1 cellular context compared by ENCODE assay signal in genomic region chr12:26976687-26977086, GRCh38.
TF ChIP-seq lines count a peak whose summit lies in the region.

No MANE protein-coding gene starts in this region.

TF ChIP-seq in WTC11, 78 proteins besides CTCF, POLR2A, EP300 and RAD21 (continued from another document):
- TF ChIP-seq ZNF512 (CRISPR knock-in tag; IDR thresholded peaks at IDR 0.05; ENCODE audit: borderline replicate concordance) (no peak), RORB (CRISPR knock-in tag; IDR thresholded peaks at IDR 0.05) (no peak), ELF4 (CRISPR knock-in tag; IDR thresholded peaks at IDR 0.05; ENCODE audit: low read depth) (no peak), E2F4 (CRISPR knock-in tag; IDR thresholded peaks at IDR 0.05; ENCODE audit: borderline replicate concordance, low read depth) (no peak), USF1 (CRISPR knock-in tag; IDR thresholded peaks at IDR 0.05) (no peak), SMAD4 (CRISPR knock-in tag; IDR thresholded peaks at IDR 0.05) (no peak), ZNF396 (CRISPR knock-in tag; IDR thresholded peaks at IDR 0.05; ENCODE audit: borderline replicate concordance) (no peak), SP1 (CRISPR knock-in tag; conservative IDR thresholded peaks at IDR 0.05) (no peak), NFYB (CRISPR knock-in tag; conservative IDR thresholded peaks at IDR 0.05; ENCODE audit: low read depth) (no peak), ZNF532 (CRISPR knock-in tag; IDR thresholded peaks at IDR 0.05; ENCODE audit: borderline replicate concordance) (no peak), KAT7 (CRISPR knock-in tag; IDR thresholded peaks at IDR 0.05; ENCODE audit: borderline replicate concordance) (no peak), ZNF317 (CRISPR knock-in tag; IDR thresholded peaks at IDR 0.05; ENCODE audit: borderline replicate concordance, low read depth) (no peak)
- TF ChIP-seq, protein P1, sequence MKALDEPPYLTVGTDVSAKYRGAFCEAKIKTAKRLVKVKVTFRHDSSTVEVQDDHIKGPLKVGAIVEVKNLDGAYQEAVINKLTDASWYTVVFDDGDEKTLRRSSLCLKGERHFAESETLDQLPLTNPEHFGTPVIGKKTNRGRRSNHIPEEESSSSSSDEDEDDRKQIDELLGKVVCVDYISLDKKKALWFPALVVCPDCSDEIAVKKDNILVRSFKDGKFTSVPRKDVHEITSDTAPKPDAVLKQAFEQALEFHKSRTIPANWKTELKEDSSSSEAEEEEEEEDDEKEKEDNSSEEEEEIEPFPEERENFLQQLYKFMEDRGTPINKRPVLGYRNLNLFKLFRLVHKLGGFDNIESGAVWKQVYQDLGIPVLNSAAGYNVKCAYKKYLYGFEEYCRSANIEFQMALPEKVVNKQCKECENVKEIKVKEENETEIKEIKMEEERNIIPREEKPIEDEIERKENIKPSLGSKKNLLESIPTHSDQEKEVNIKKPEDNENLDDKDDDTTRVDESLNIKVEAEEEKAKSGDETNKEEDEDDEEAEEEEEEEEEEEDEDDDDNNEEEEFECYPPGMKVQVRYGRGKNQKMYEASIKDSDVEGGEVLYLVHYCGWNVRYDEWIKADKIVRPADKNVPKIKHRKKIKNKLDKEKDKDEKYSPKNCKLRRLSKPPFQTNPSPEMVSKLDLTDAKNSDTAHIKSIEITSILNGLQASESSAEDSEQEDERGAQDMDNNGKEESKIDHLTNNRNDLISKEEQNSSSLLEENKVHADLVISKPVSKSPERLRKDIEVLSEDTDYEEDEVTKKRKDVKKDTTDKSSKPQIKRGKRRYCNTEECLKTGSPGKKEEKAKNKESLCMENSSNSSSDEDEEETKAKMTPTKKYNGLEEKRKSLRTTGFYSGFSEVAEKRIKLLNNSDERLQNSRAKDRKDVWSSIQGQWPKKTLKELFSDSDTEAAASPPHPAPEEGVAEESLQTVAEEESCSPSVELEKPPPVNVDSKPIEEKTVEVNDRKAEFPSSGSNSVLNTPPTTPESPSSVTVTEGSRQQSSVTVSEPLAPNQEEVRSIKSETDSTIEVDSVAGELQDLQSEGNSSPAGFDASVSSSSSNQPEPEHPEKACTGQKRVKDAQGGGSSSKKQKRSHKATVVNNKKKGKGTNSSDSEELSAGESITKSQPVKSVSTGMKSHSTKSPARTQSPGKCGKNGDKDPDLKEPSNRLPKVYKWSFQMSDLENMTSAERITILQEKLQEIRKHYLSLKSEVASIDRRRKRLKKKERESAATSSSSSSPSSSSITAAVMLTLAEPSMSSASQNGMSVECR (CRISPR knock-in tag; IDR thresholded peaks at IDR 0.05; ENCODE audit: borderline replicate concordance) = no peak
- TF ChIP-seq, protein P2, sequence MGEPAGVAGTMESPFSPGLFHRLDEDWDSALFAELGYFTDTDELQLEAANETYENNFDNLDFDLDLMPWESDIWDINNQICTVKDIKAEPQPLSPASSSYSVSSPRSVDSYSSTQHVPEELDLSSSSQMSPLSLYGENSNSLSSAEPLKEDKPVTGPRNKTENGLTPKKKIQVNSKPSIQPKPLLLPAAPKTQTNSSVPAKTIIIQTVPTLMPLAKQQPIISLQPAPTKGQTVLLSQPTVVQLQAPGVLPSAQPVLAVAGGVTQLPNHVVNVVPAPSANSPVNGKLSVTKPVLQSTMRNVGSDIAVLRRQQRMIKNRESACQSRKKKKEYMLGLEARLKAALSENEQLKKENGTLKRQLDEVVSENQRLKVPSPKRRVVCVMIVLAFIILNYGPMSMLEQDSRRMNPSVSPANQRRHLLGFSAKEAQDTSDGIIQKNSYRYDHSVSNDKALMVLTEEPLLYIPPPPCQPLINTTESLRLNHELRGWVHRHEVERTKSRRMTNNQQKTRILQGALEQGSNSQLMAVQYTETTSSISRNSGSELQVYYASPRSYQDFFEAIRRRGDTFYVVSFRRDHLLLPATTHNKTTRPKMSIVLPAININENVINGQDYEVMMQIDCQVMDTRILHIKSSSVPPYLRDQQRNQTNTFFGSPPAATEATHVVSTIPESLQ (CRISPR knock-in tag; IDR thresholded peaks at IDR 0.05) = no peak
- TF ChIP-seq, protein P3, sequence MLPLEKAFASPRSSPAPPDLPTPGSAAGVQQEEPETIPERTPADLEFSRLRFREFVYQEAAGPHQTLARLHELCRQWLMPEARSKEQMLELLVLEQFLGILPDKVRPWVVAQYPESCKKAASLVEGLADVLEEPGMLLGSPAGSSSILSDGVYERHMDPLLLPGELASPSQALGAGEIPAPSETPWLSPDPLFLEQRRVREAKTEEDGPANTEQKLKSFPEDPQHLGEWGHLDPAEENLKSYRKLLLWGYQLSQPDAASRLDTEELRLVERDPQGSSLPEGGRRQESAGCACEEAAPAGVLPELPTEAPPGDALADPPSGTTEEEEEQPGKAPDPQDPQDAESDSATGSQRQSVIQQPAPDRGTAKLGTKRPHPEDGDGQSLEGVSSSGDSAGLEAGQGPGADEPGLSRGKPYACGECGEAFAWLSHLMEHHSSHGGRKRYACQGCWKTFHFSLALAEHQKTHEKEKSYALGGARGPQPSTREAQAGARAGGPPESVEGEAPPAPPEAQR (CRISPR knock-in tag; IDR thresholded peaks at IDR 0.05) = no peak
